24 cellular contexts compared by ENCODE assay signal in genomic region chr1:104322131-104322530, GRCh38.
"Had no signal": no experiment of that assay in that cellular context is flagged by ENCODE, and none has a peak within 500 bp of the region (broad histone marks: within the 10 kb centered on the region; RNA-seq: fewer than 3 reads in every experiment).

No MANE protein-coding gene starts in this region.

- H3K36me3 ChIP-seq: ovary, right lobe of liver, sigmoid colon, stomach, thoracic aorta, thyroid gland, tibial nerve, upper lobe of left lung, vagina had no signal

- ATAC-seq: psoas muscle; right cardiac atrium; right lobe of liver; stimulated activated effector memory CD8-positive, alpha-beta T cell treated with anti-CD3 and anti-CD28 coated beads, Interleukin-12 subunit alpha, Interleukin-12 subunit beta, amount 100 ng/mL, for 72 hours; stimulated activated naive B cell treated with anti-CD40 and anti-IgM and Interleukin-4, amounts not matched to agents 10 μg/mL and 1 μg/mL and 100 μg/mL, for 72 hours had no signal

- H3K27ac ChIP-seq: neural progenitor cell, ovary, parathyroid adenoma, psoas muscle, right lobe of liver, sigmoid colon, stomach, thoracic aorta, thyroid gland, tibial nerve, upper lobe of left lung, vagina had no signal

- H3K27me3 ChIP-seq: neural progenitor cell, ovary, right lobe of liver, sigmoid colon, stomach, thyroid gland, tibial nerve, upper lobe of left lung, vagina had no signal

- DNase-seq: occipital lobe; ovary; posterior cingulate gyrus; psoas muscle; right cardiac atrium; right lobe of liver; sigmoid colon; small intestine; stimulated activated CD4-positive, alpha-beta T cell treated with anti-CD3 and anti-CD28 coated beads, Interleukin-15, amount 100 ng/mL, for 24 hours; stimulated activated CD4-positive, alpha-beta T cell treated with anti-CD3 and anti-CD28 coated beads, Interleukin-2, amount 100 ng/mL, for 24 hours; stimulated activated CD4-positive, alpha-beta T cell treated with anti-CD3 and anti-CD28 coated beads, Interleukin-2, amount 100 ng/mL, for 48 hours; stimulated activated CD4-positive, alpha-beta T cell treated with anti-CD3 and anti-CD28 coated beads, Interleukin-4, amount 100 ng/mL, for 24 hours; stimulated activated naive B cell treated with anti-CD40 and anti-IgM and Interleukin-4, amounts not matched to agents 10 μg/mL and 1 μg/mL and 100 μg/mL, for 72 hours; stimulated activated naive CD4-positive, alpha-beta T cell treated with Interleukin-2 at 50 U/mL for 16 hours; stomach; thyroid gland; trophoblast cell; upper lobe of left lung had no signal

- H3K9me3 ChIP-seq: ovary, psoas muscle, right lobe of liver, sigmoid colon, thoracic aorta, thyroid gland, upper lobe of left lung, vagina had no signal

- H3K4me1 ChIP-seq: neural progenitor cell, parathyroid adenoma, psoas muscle, right lobe of liver, sigmoid colon, stomach, thyroid gland, tibial nerve, upper lobe of left lung, vagina had no signal

- H3K4me3 ChIP-seq: neural progenitor cell, ovary, psoas muscle, right lobe of liver, sigmoid colon, stomach, thoracic aorta, thyroid gland, tibial nerve, upper lobe of left lung, vagina had no signal
